ENCODE assay signal across 15 cellular contexts in the genomic region with DNA sequence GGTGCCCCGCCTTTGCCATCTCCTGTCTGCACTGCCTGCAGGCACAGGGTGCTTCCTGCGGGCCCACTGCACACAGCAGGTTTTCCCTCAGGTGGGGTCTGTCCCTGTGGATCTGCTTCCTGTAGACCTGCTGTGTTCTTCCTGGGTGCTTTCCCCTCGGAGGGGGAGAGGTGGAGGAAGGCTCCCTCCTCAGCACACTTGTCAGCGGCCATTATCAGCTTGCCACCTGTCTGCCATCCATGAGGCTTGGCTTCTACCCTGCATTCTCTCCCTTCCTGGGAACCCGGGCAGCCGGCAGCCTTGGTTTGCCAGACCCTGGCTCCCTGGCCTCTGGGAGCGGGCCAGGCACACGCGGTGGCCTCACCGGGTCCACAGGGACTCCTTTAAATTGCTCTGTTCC. TPM values are rescaled to one million over a fixed set of nuclear protein-coding genes. Genes with fewer than 3 reads are reported as not detected.
DNase-seq lines count a peak whose midpoint lies in the region; ATAC-seq lines count a peak whose summit lies in the region.
"Had no signal": no experiment of that assay in that cellular context is flagged by ENCODE, and none has a peak within 500 bp of the region (broad histone marks: within the 10 kb centered on the region; RNA-seq: fewer than 3 reads in every experiment).

No MANE protein-coding gene starts in this region.

- no peaks in the 10 kb centered on the region for H3K27me3 Mint-ChIP-seq in activated CD4-positive, alpha-beta T cell treated with anti-CD3 and anti-CD28 coated beads for 36 hours

- peaks cover 0 to 3% (median 0%) of the 10 kb centered on the region in 3 experiments for H3K27me3 ChIP-seq in neuronal stem cell (ENCODE audit: control insufficient read depth in 3 of 3, insufficient read depth in 3 of 3, low read depth in 1 of 3, low read length in 3 of 3)

- intact Hi-C loops in activated CD4-positive, alpha-beta T cell treated with anti-CD3 and anti-CD28 coated beads for 36 hours (cut with DNase I, micrococcal nuclease) = no loop called here

- H3K79me1 ChIP-seq in neuronal stem cell (ENCODE audit: low read depth, low read length) = peaks cover 2% of the 10 kb centered on the region

- POLR2A ChIA-PET in activated CD4-positive, alpha-beta T cell treated with anti-CD3 and anti-CD28 coated beads for 36 hours (lab: Charles Lee) = no interaction called here

- H2BK5ac ChIP-seq in neuronal stem cell (ENCODE audit: low read length) = no peak overlapping the region

- H3K4ac ChIP-seq in neuronal stem cell (ENCODE audit: low read length) = peak overlapping the region; percentile 3

- H3K4me3 Mint-ChIP-seq in activated CD4-positive, alpha-beta T cell treated with anti-CD3 and anti-CD28 coated beads for 36 hours = no peak overlapping the region
- H3K4me3 Mint-ChIP-seq: mesothelial cell of epicardium had no signal

- no peak overlapping the region for H3K4me2 ChIP-seq in neuronal stem cell (ENCODE audit: insufficient read depth, low read length, poor library complexity, severe bottlenecking)

- no peak overlapping the region for H3K9ac ChIP-seq in neuronal stem cell (ENCODE audit: low read depth, low read length, poor library complexity)

- H2AFZ ChIP-seq in neuronal stem cell (ENCODE audit: low read length) = no peak overlapping the region

- H3K27ac ChIP-seq in neuronal stem cell (replicated peaks; ENCODE audit: low read length) = no peak overlapping the region
- H3K27ac ChIP-seq: heart right ventricle had no signal

- H2AK5ac ChIP-seq in neuronal stem cell (ENCODE audit: low read depth, low read length) = no peak overlapping the region

- no peaks in the 10 kb centered on the region for H3K9me3 ChIP-seq in neuronal stem cell (replicated peaks in 1 of 2; ENCODE audit: control insufficient read depth in 2 of 2, insufficient read depth in 1 of 2, low read depth in 1 of 2, low read length in 2 of 2)
- H3K9me3 ChIP-seq: heart right ventricle had no signal

- no peaks in the 10 kb centered on the region for H3K36me3 ChIP-seq in neuronal stem cell (replicated peaks in 1 of 2; ENCODE audit: control insufficient read depth in 2 of 2, insufficient read depth in 2 of 2, low read length in 2 of 2)

- ATAC-seq in activated CD4-positive, alpha-beta T cell treated with anti-CD3 and anti-CD28 coated beads for 36 hours = no peak
- ATAC-seq in GM19023 (IDR thresholded peaks at IDR 0.05; ENCODE audit: unreplicated experiment) (no peak), GM21423 (IDR thresholded peaks at IDR 0.05; ENCODE audit: unreplicated experiment) (no peak)

- H3K4me1 ChIP-seq in neuronal stem cell (ENCODE audit: control insufficient read depth in 2 of 2, insufficient read depth in 1 of 2, low read depth in 1 of 2, low read length in 2 of 2) = no peaks in the 10 kb centered on the region

- peaks cover 43% of the 10 kb centered on the region for H3K4me1 Mint-ChIP-seq in activated CD4-positive, alpha-beta T cell treated with anti-CD3 and anti-CD28 coated beads for 36 hours
- H3K4me1 Mint-ChIP-seq: mesothelial cell of epicardium had no signal

- peak overlapping the region in 1 of 2 donors; percentile 26 for H3K4me3 ChIP-seq in neuronal stem cell (ENCODE audit: low read length in 2 of 2)
- H3K4me3 ChIP-seq: heart right ventricle had no signal

- no peaks in the 10 kb centered on the region for H3K9me3 Mint-ChIP-seq in activated CD4-positive, alpha-beta T cell treated with anti-CD3 and anti-CD28 coated beads for 36 hours (ENCODE audit: low read depth)
- H3K9me3 Mint-ChIP-seq: mesothelial cell of epicardium had no signal

- no CpG with 5 or more reads among the region's 10 CpGs for WGBS in neuronal stem cell (ENCODE audit: extremely low coverage in 2 of 2, insufficient read length in 2 of 2, insufficient replicate concordance in 1 of 2), 2 donors

- no peak overlapping the region for H4K91ac ChIP-seq in neuronal stem cell (ENCODE audit: low read depth, low read length, poor library complexity)

- in situ Hi-C loops in G401 (cut with HindIII; ENCODE audit: low sequenced_read_pairs) = no loop called here

- peak overlapping the region; percentile 61 for H3K27ac Mint-ChIP-seq in activated CD4-positive, alpha-beta T cell treated with anti-CD3 and anti-CD28 coated beads for 36 hours
- H3K27ac Mint-ChIP-seq: mesothelial cell of epicardium had no signal

- H3K36me3 Mint-ChIP-seq in activated CD4-positive, alpha-beta T cell treated with anti-CD3 and anti-CD28 coated beads for 36 hours (ENCODE audit: low read depth) = peaks cover 40% of the 10 kb centered on the region
- H3K36me3 Mint-ChIP-seq: mesothelial cell of epicardium had no signal

- no peak overlapping the region for H3K14ac ChIP-seq in neuronal stem cell (ENCODE audit: low read length)

- no peak overlapping the region for H2BK12ac ChIP-seq in neuronal stem cell (ENCODE audit: low read length)

- H3K23ac ChIP-seq in neuronal stem cell (ENCODE audit: low read depth, low read length, poor library complexity) = no peak overlapping the region

- H2BK120ac ChIP-seq in neuronal stem cell (ENCODE audit: low read depth, low read length) = no peak overlapping the region

- CTCF ChIA-PET in activated CD4-positive, alpha-beta T cell treated with anti-CD3 and anti-CD28 coated beads for 36 hours (lab: Charles Lee) = interaction anchor here (0.5 kb wide), 1 partner anchor 701 kb away, joined by 3 read pairs; no protein-coding TSS in a partner anchor

- no peak overlapping the region for H3K18ac ChIP-seq in neuronal stem cell (ENCODE audit: low read length)

- DNase-seq in activated CD4-positive, alpha-beta T cell treated with anti-CD3 and anti-CD28 coated beads for 36 hours = no peak
- DNase-seq in activated CD4-positive, alpha-beta T cell treated with anti-CD3 and anti-CD28 coated beads, Interleukin-2, amount 50 U/mL, for 4 hours = no peak
- DNase-seq in G401 (ENCODE audit: low spot score) (peak; percentile 39), cerebellar cortex (ENCODE audit: low spot score) (peak; percentile 22), neuronal stem cell (ENCODE audit: low spot score) (no peak)
- no peak for DNase-seq in stimulated activated CD4-positive, alpha-beta T cell treated with anti-CD3 and anti-CD28 coated beads, Interleukin-4, amount 100 ng/mL, for 1 hour
- DNase-seq: activated gamma-delta T cell treated with Interleukin-2 at 50 U/mL for 16 hours, heart right ventricle, NCI-H187 treated with DMSO at 0.1 percent for 48 hours, NCI-H510A treated with DMSO at 0.1 percent for 48 hours, SHP77 treated with DMSO at 0.1 percent for 48 hours, T-helper 9 cell had no signal

- H4K8ac ChIP-seq in neuronal stem cell (ENCODE audit: low read depth, low read length) = no peak overlapping the region

- no peak overlapping the region for H2BK15ac ChIP-seq in neuronal stem cell (ENCODE audit: low read length)

RNA-seq across cellular contexts. Expression of gene INPP5D, which starts 58.5 kb away (rescaled TPM):
- total RNA-seq in activated CD4-positive, alpha-beta T cell treated with anti-CD3 and anti-CD28 coated beads for 36 hours = 10 to 100 TPM; 40.5 to 53.4 TPM
- 1.3 and 5.1 TPM in 2 replicates for total RNA-seq in G401 (2014; rRNA removed; shearing (Covaris generic))
- polyA plus RNA-seq in neuronal stem cell (2013, experiment 1 of 2) = 4.5 TPM
- polyA plus RNA-seq in neuronal stem cell (2013, experiment 2 of 2) = 4.4 TPM

Comparison
In these comparisons a context has a peak if more than half of its experiments do, and no peak if none do; other contexts are left out.
1. DNase-seq: peak in G401 (single experiment) and cerebellar cortex (single experiment); none in activated CD4-positive, alpha-beta T cell treated with anti-CD3 and anti-CD28 coated beads for 36 hours (single experiment), activated CD4-positive, alpha-beta T cell treated with anti-CD3 and anti-CD28 coated beads, Interleukin-2, amount 50 U/mL, for 4 hours (0 of 2), neuronal stem cell (single experiment) and stimulated activated CD4-positive, alpha-beta T cell treated with anti-CD3 and anti-CD28 coated beads, Interleukin-4, amount 100 ng/mL, for 1 hour (single experiment).